Comparison of ENCODE assay signal across 16 cellular contexts in the genomic region with DNA sequence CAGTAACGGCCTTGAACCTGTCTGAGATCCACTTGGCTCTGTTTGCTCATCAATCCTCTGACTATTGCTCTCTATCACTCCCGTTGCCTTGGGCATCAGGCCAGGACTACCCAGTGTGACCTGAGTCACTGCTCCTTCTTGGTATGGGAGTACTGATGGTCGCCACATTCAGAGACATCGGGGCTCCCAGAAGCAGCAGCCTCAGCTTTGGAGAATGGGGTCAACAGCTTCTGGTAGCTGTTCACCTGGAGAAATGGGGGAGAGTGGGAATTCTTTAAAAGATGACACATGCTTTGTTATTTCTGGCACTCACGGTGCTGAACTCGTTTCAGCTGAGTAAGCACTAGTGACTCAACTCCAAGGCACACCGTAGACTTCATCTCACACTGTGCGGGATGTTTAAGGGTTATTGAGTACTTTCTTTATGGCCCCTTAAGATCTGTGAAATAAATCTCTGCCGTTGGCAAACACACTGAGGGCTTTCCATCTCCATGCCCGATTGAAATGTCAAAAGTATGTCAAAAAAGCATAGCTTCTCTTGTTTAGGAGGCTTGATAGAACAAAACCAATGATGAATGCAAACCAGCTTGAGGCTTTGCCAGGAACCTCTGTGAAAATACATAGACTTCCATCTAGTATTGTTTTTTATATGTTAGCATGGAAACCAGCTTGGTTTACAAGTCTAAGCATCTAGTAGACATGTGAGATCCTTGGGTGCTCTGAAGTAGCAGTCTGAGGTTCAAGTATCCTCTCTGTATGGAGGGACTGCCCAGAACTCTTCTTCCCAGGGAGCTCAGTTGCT.
DNase-seq lines count a peak whose midpoint lies in the region; ATAC-seq, FAIRE-seq and TF ChIP-seq lines count a peak whose summit lies in the region.
"Had no signal": no experiment of that assay in that cellular context is flagged by ENCODE, and none has a peak within 500 bp of the region (broad histone marks: within the 10 kb centered on the region; RNA-seq: fewer than 3 reads in every experiment).

No MANE protein-coding gene starts in this region.

- in situ Hi-C loops in brain microvascular endothelial cell (cut with HindIII; ENCODE audit: low pct_ligation_motif_present, low sequenced_read_pairs) = no loop called here

- no peak overlapping the region for H3K4me2 ChIP-seq in A549

- ATAC-seq in A549 (no peak), lung (ENCODE audit: insufficient read depth, low FRiP score) (peak; percentile 25), HG03460 (IDR thresholded peaks at IDR 0.05; ENCODE audit: unreplicated experiment) (no peak)

- no peak for FAIRE-seq in A549 (lab: Jason Lieb, UNC)
- FAIRE-seq: GM18507 had no signal

- H3K27ac ChIP-seq in A549 (no peak overlapping the region), brain microvascular endothelial cell (no peak overlapping the region), lung (ENCODE audit: low read depth in 1 of 2, low read length in 1 of 2) (no peak overlapping the region)
- H3K27ac ChIP-seq: sigmoid colon, tibial nerve, WERI-Rb-1 had no signal

- no peak for TF ChIP-seq CTCF in A549 (IDR thresholded peaks at IDR 0.05)
- TF ChIP-seq CTCF in brain microvascular endothelial cell (IDR thresholded peaks at IDR 0.05; ENCODE audit: low read depth, low read length, missing control alignments) = no peak
- TF ChIP-seq CTCF in lung (IDR thresholded peaks at IDR 0.05; ENCODE audit: control extremely low read depth, extremely low read depth) = no peak

- peaks cover 4% of the 10 kb centered on the region for H3K27me3 ChIP-seq in brain microvascular endothelial cell (replicated peaks)
- H3K27me3 ChIP-seq in lung (ENCODE audit: control insufficient read depth, insufficient read depth) = no peaks in the 10 kb centered on the region
- H3K27me3 ChIP-seq: sigmoid colon, tibial nerve had no signal

- H3K4me1 ChIP-seq in A549 = no peaks in the 10 kb centered on the region
- H3K4me1 ChIP-seq in lung (ENCODE audit: control insufficient read depth in 2 of 2, insufficient read depth in 2 of 2, low read length in 2 of 2) = peaks cover 0 to 4% of the 10 kb centered on the region in 2 donors

- POLR2A ChIA-PET in A549 (lab: Yijun Ruan, JAX) = no interaction called here

- H3K4me3 ChIP-seq in A549 = no peak overlapping the region
- no peak overlapping the region for H3K4me3 ChIP-seq in brain microvascular endothelial cell (ENCODE audit: low read depth, low read length)
- no peak overlapping the region for H3K4me3 ChIP-seq in lung
- H3K4me3 ChIP-seq: sigmoid colon, tibial nerve had no signal

- H3K9me3 ChIP-seq in A549 (no peaks in the 10 kb centered on the region), lung (ENCODE audit: control insufficient read depth in 2 of 2, insufficient read depth in 1 of 2, low read length in 1 of 2) (peaks cover 0 to 4% of the 10 kb centered on the region in 2 donors)
- H3K9me3 ChIP-seq: sigmoid colon, tibial nerve had no signal

- no peak for TF ChIP-seq EP300 in A549 (IDR thresholded peaks at IDR 0.05)

- TF ChIP-seq RAD21 in A549 (conservative IDR thresholded peaks at IDR 0.05 in 1 of 2, IDR thresholded peaks at IDR 0.05 in 1 of 2) = no peak

- TF ChIP-seq POLR2A in A549 (IDR thresholded peaks at IDR 0.05; ENCODE audit: low read length) = no peak

- CTCF ChIA-PET in A549 (lab: Yijun Ruan, JAX) = no interaction called here

- no peak for DNase-seq in A549 (ENCODE audit: low read depth in 1 of 2, low spot score in 1 of 2)
- DNase-seq in HS-27A (ENCODE audit: low read depth) = peak; percentile 22
- peak; percentile 72 for DNase-seq in brain microvascular endothelial cell
- DNase-seq in lung (ENCODE audit: low spot score) = no peak
- DNase-seq in NK-92 (lab: John Stamatoyannopoulos, UW; ENCODE audit: unreplicated experiment) = no peak
- no peak for DNase-seq in NCI-H1105 (lab: John Stamatoyannopoulos, UW)
- no peak for DNase-seq in NOMO-1 (lab: John Stamatoyannopoulos, UW; ENCODE audit: unreplicated experiment in 2 of 2)
- DNase-seq: DND-41, NCI-H1048, NCI-H510A, SHP77, sigmoid colon, WERI-Rb-1 had no signal

- WGBS in A549 (ENCODE audit: missing lambda C conversion rate) = 5% methylated on average over 10 of the region's 10 CpGs
- 70 to 82% methylated on average over 10 of the region's 10 CpGs for WGBS in lung, 2 donors

- no peaks in the 10 kb centered on the region for H3K36me3 ChIP-seq in brain microvascular endothelial cell (replicated peaks)
- H3K36me3 ChIP-seq in lung (ENCODE audit: control insufficient read depth in 2 of 2, insufficient read depth in 2 of 2, low read length in 2 of 2) = no peaks in the 10 kb centered on the region
- H3K36me3 ChIP-seq: sigmoid colon, tibial nerve, WERI-Rb-1 had no signal

TF ChIP-seq in A549, 52 proteins besides CTCF, POLR2A, EP300 and RAD21:
- no peak for TF ChIP-seq RFX5 (IDR thresholded peaks at IDR 0.05)
- peak; percentile 56 for TF ChIP-seq MAFK (IDR thresholded peaks at IDR 0.05; ENCODE audit: partially characterized antibody)

Comparison
In these comparisons a context has a peak if more than half of its experiments do, and no peak if none do; other contexts are left out.
1. DNase-seq: peak in HS-27A (single experiment) and brain microvascular endothelial cell (single experiment); none in A549 (0 of 2), lung (single experiment), NK-92 (single experiment), NCI-H1105 (single experiment) and NOMO-1 (0 of 2).